In genomic region chr6:110958332-110959192, GRCh38 we compare ENCODE assay signal across 8 cellular contexts. TPM values are rescaled to one million over a fixed set of nuclear protein-coding genes. Genes with fewer than 3 reads are reported as not detected.
DNase-seq lines count a peak whose midpoint lies in the region; ATAC-seq and TF ChIP-seq lines count a peak whose summit lies in the region.

Gene GTF3C6 (plus strand): TSS chr6:110958706. CDS start chr6:110958770, 64 bp downstream.

- peak; percentile 97 for ATAC-seq in GM21619 (IDR thresholded peaks at IDR 0.05; ENCODE audit: unreplicated experiment)

- no peak for TF ChIP-seq CTCF in epithelial cell of proximal tubule (conservative IDR thresholded peaks at IDR 0.05; ENCODE audit: low read depth, low read length)

- no peaks in the 10 kb centered on the region for H3K27me3 Mint-ChIP-seq in activated T-cell treated with anti-CD3 and anti-CD28 coated beads, Interleukin-2, amount 50 U/mL, for 24 hours

- peak within 1 kb of the TSS; percentile 99 for H3K27ac Mint-ChIP-seq in activated T-cell treated with anti-CD3 and anti-CD28 coated beads, Interleukin-2, amount 50 U/mL, for 24 hours

- DNase-seq in DMS53 (lab: John Stamatoyannopoulos, UW) (peak; percentile 95), epithelial cell of proximal tubule (ENCODE audit: low read depth) (no peak), mucosa of gallbladder (ENCODE audit: low spot score) (peak; percentile 93)
- DNase-seq in Jurkat, Clone E6-1 (ENCODE audit: low read depth, low spot score) = peak; percentile 90
- peak; percentile 93 for DNase-seq in activated T-cell treated with anti-CD3 and anti-CD28 coated beads, Interleukin-2, amount 50 U/mL, for 24 hours
- peak; percentile 83 for DNase-seq in stimulated activated CD8-positive, alpha-beta memory T cell treated with anti-CD3 and anti-CD28 coated beads, Interleukin-4, amount 100 ng/mL, for 24 hours (ENCODE audit: low read depth)

- peak within 1 kb of the TSS; percentile 96 for H3K4me3 Mint-ChIP-seq in activated T-cell treated with anti-CD3 and anti-CD28 coated beads, Interleukin-2, amount 50 U/mL, for 24 hours

- H3K4me3 ChIP-seq in Jurkat, Clone E6-1 (ENCODE audit: low read length) = peak within 1 kb of the TSS; percentile 98
- peak within 1 kb of the TSS; percentile 93 for H3K4me3 ChIP-seq in epithelial cell of proximal tubule (ENCODE audit: low read depth, low read length)

- peaks cover 45% of the 10 kb centered on the region for H3K36me3 Mint-ChIP-seq in activated T-cell treated with anti-CD3 and anti-CD28 coated beads, Interleukin-2, amount 50 U/mL, for 24 hours (ENCODE audit: low read depth)

- H3K9me3 Mint-ChIP-seq in activated T-cell treated with anti-CD3 and anti-CD28 coated beads, Interleukin-2, amount 50 U/mL, for 24 hours = no peaks in the 10 kb centered on the region

- H3K4me1 Mint-ChIP-seq in activated T-cell treated with anti-CD3 and anti-CD28 coated beads, Interleukin-2, amount 50 U/mL, for 24 hours (ENCODE audit: low read depth) = peaks cover 16% of the 10 kb centered on the region

TF ChIP-seq in PFSK-1, 5 proteins besides CTCF, POLR2A, EP300 and RAD21:
- TF ChIP-seq TAF1 (IDR thresholded peaks at IDR 0.05; ENCODE audit: borderline replicate concordance, insufficient read depth, low read length) (peak; percentile 94), REST (IDR thresholded peaks at IDR 0.05; ENCODE audit: insufficient read depth in 1 of 2, low read depth in 2 of 2, low read length in 2 of 2) (peak in 1 of 2 experiments; percentile 48; a peak in 1 of 4 replicates), FOXP2 (optimal IDR thresholded peaks at IDR 0.05; ENCODE audit: borderline replicate concordance, extremely low read depth, extremely low read length, insufficient read depth) (peak; percentile 38), POLR2AphosphoS5 (IDR thresholded peaks at IDR 0.05; ENCODE audit: low read depth, low read length) (peak; percentile 90), SIN3A (IDR thresholded peaks at IDR 0.05; ENCODE audit: borderline replicate concordance, insufficient read depth, low read length) (no peak)

RNA-seq across cellular contexts. Expression of gene GTF3C6, which starts in this region (rescaled TPM):
- 165 TPM for polyA plus RNA-seq in Jurkat, Clone E6-1 (2012; ENCODE audit: insufficient read depth, insufficient read length)
- 57.8 TPM for polyA plus RNA-seq in PFSK-1 (2012; ENCODE audit: insufficient read length, low read depth)
- total RNA-seq in epithelial cell of proximal tubule = 85.0 and 92.5 TPM in 2 replicates
- total RNA-seq in mucosa of gallbladder = 137 TPM
